ENCODE assay signal across 14 cellular contexts in genomic region chr12:92629349-92630065, GRCh38.
DNase-seq lines count a peak whose midpoint lies in the region; ATAC-seq, FAIRE-seq and TF ChIP-seq lines count a peak whose summit lies in the region.
"Had no signal": no experiment of that assay in that cellular context is flagged by ENCODE, and none has a peak within 500 bp of the region (broad histone marks: within the 10 kb centered on the region; RNA-seq: fewer than 3 reads in every experiment).

No MANE protein-coding gene starts in this region.

- H2AFZ ChIP-seq in GM23338, result peak overlapping the region; percentile 14; the same call in 1 of the 2 replicates

- intact Hi-C loops in A673 (cut with micrococcal nuclease; ENCODE audit: unreplicated experiment), result no loop called here
- intact Hi-C loops in kidney (cut with DNase I), result no loop called here
- intact Hi-C loops in left lung (cut with DNase I), result no loop called here

- H3K36me3 Mint-ChIP-seq in GM23338 (ENCODE audit: low read depth), result no peaks in the 10 kb centered on the region
- H3K36me3 Mint-ChIP-seq: IgD-negative memory B cell, WTC11 had no signal

- POLR2A ChIA-PET in A673 (lab: Charles Lee; ENCODE audit: low non-redundant PET), result no interaction called here

- H3K27me3 ChIP-seq in A673 (replicated peaks; ENCODE audit: insufficient read depth, low read depth, low read length, poor library complexity) (no peaks in the 10 kb centered on the region), GM23338 (ENCODE audit: insufficient read depth) (no peaks in the 10 kb centered on the region), left lung (no peaks in the 10 kb centered on the region)
- H3K27me3 ChIP-seq: transverse colon had no signal

- no peak overlapping the region for H3K4me3 Mint-ChIP-seq in GM23338
- H3K4me3 Mint-ChIP-seq: IgD-negative memory B cell, WTC11 had no signal

- peak; percentile 32 for DNase-seq in A673 (ENCODE audit: low spot score)
- DNase-seq in GM23338 (ENCODE audit: low spot score), result no peak
- peak; percentile 84 for DNase-seq in SK-MEL-5 (ENCODE audit: low read depth, low spot score)
- peak; percentile 64 for DNase-seq in kidney
- no peak for DNase-seq in stimulated activated CD8-positive, alpha-beta memory T cell treated with anti-CD3 and anti-CD28 coated beads, Interleukin-4, amount 100 ng/mL, for 48 hours
- DNase-seq in left lung, result no peak
- DNase-seq: activated T-cell treated with anti-CD3 and anti-CD28 coated beads, Interleukin-2, amount 50 U/mL, for 48 hours; transverse colon had no signal

- in situ Hi-C loops in SK-MEL-5 (cut with HindIII; ENCODE audit: low pct_unique_long_range_greater_than_20kb, low sequenced_read_pairs), result no loop called here

- H3K4me3 ChIP-seq in A673 (ENCODE audit: low read depth, low read length, poor library complexity, severe bottlenecking) (no peak overlapping the region), GM23338 (no peak overlapping the region), kidney (ENCODE audit: low read length in 2 of 2) (peak overlapping the region in 1 of 2 donors; percentile 11), left lung (no peak overlapping the region)
- H3K4me3 ChIP-seq: transverse colon had no signal

- no peak for FAIRE-seq in kidney (lab: Jason Lieb, UNC)
- FAIRE-seq: bronchial epithelial cell, H1 had no signal

- no peak overlapping the region for H3K9ac ChIP-seq in kidney (ENCODE audit: low read length in 2 of 2)

- H3K9me3 ChIP-seq in A673 (ENCODE audit: low read depth, low read length, poor library complexity, severe bottlenecking) (no peaks in the 10 kb centered on the region), kidney (ENCODE audit: control insufficient read depth in 1 of 2, low read length in 2 of 2) (no peaks in the 10 kb centered on the region), left lung (no peaks in the 10 kb centered on the region)
- H3K9me3 ChIP-seq: transverse colon had no signal

- no peaks in the 10 kb centered on the region for H4K20me1 ChIP-seq in GM23338 (replicated peaks; ENCODE audit: insufficient read depth)

- H3K4me1 ChIP-seq in A673 (ENCODE audit: insufficient read depth, low read length, poor library complexity, severe bottlenecking) (no peaks in the 10 kb centered on the region), GM23338 (ENCODE audit: insufficient read depth) (no peaks in the 10 kb centered on the region), kidney (ENCODE audit: control insufficient read depth in 1 of 2, insufficient read depth in 1 of 2, low read depth in 1 of 2, low read length in 2 of 2) (peaks cover 3 to 4% of the 10 kb centered on the region in 2 donors), left lung (peaks cover 0 to 7% of the 10 kb centered on the region in 2 donors)
- H3K4me1 ChIP-seq: transverse colon had no signal

- no peaks in the 10 kb centered on the region for H3F3A ChIP-seq in GM23338 (replicated peaks; ENCODE audit: low read depth)

- no peak overlapping the region for H3K27ac ChIP-seq in A673 (ENCODE audit: low read depth, low read length, poor library complexity, severe bottlenecking)
- no peak overlapping the region for H3K27ac ChIP-seq in GM23338 (ENCODE audit: low read depth)
- H3K27ac ChIP-seq in kidney (ENCODE audit: low read depth in 2 of 2, low read length in 2 of 2), result no peak overlapping the region
- H3K27ac ChIP-seq in left lung, result no peak overlapping the region
- H3K27ac ChIP-seq: transverse colon had no signal

- no peak overlapping the region for H3K27ac Mint-ChIP-seq in GM23338
- H3K27ac Mint-ChIP-seq: WTC11 had no signal

- no peak overlapping the region for H3K4me2 ChIP-seq in GM23338

- BruUV-seq in A673 (replicated peaks; lab: Mats Ljungman, UMichigan), result no TSS peak

- no peaks in the 10 kb centered on the region for H3K9me3 Mint-ChIP-seq in GM23338
- H3K9me3 Mint-ChIP-seq: IgD-negative memory B cell, WTC11 had no signal

- TF ChIP-seq CTCF in A673 (conservative IDR thresholded peaks at IDR 0.05; ENCODE audit: low read depth, low read length) (no peak), GM23338 (conservative IDR thresholded peaks at IDR 0.05; ENCODE audit: low read depth in 2 of 2) (no peak), kidney (IDR thresholded peaks at IDR 0.05; ENCODE audit: borderline replicate concordance, extremely low read depth, insufficient read depth) (no peak), left lung (IDR thresholded peaks at IDR 0.05) (no peak)

- no peaks in the 10 kb centered on the region for H3K9me2 ChIP-seq in GM23338 (ENCODE audit: insufficient read depth)

- ATAC-seq in GM23338 (no peak), HG02884 (IDR thresholded peaks at IDR 0.05; ENCODE audit: unreplicated experiment) (no peak), left lung (no peak), HG02763 (IDR thresholded peaks at IDR 0.05; ENCODE audit: unreplicated experiment) (no peak)
- ATAC-seq: WTC11 had no signal

- no peaks in the 10 kb centered on the region for H3K4me1 Mint-ChIP-seq in GM23338
- H3K4me1 Mint-ChIP-seq: IgD-negative memory B cell, WTC11 had no signal

- H3K79me2 ChIP-seq in GM23338 (replicated peaks; ENCODE audit: insufficient read depth), result no peaks in the 10 kb centered on the region

- no peaks in the 10 kb centered on the region for H3K27me3 Mint-ChIP-seq in GM23338 (ENCODE audit: insufficient read depth, low read depth, poor library complexity)
- H3K27me3 Mint-ChIP-seq: IgD-negative memory B cell had no signal

- CTCF ChIA-PET in A673 (lab: Charles Lee), result no interaction called here

- H3K36me3 ChIP-seq in A673 (ENCODE audit: insufficient read depth, low read length, poor library complexity, severe bottlenecking) (no peaks in the 10 kb centered on the region), GM23338 (ENCODE audit: insufficient read depth) (no peaks in the 10 kb centered on the region), kidney (ENCODE audit: control insufficient read depth in 1 of 2, insufficient read depth in 2 of 2, low read length in 2 of 2) (no peaks in the 10 kb centered on the region), left lung (no peaks in the 10 kb centered on the region)
- H3K36me3 ChIP-seq: transverse colon had no signal

TF ChIP-seq in GM23338, 12 proteins besides CTCF, POLR2A, EP300 and RAD21 (continues in another document):
- TF ChIP-seq REST (IDR thresholded peaks at IDR 0.05; ENCODE audit: unreplicated experiment) (no peak), ZNF331 (CRISPR knock-in tag; IDR thresholded peaks at IDR 0.05; ENCODE audit: low read depth) (no peak), JUNB (IDR thresholded peaks at IDR 0.05; ENCODE audit: unreplicated experiment) (no peak), CREB1 (CRISPR knock-in tag; IDR thresholded peaks at IDR 0.05; ENCODE audit: low read depth) (no peak), POLR2AphosphoS5 (IDR thresholded peaks at IDR 0.05; ENCODE audit: low read depth) (no peak), ETS1 (IDR thresholded peaks at IDR 0.05) (no peak), NANOG (IDR thresholded peaks at IDR 0.05; ENCODE audit: borderline replicate concordance) (no peak)

Comparison
In these comparisons a context has a peak if more than half of its experiments do, and no peak if none do; other contexts are left out.
1. DNase-seq: peak in A673 (single experiment), SK-MEL-5 (single experiment) and kidney (single experiment); none in GM23338 (single experiment), stimulated activated CD8-positive, alpha-beta memory T cell treated with anti-CD3 and anti-CD28 coated beads, Interleukin-4, amount 100 ng/mL, for 48 hours (single experiment) and left lung (0 of 2).